In genomic region chr17:7263071-7263800, GRCh38 we compare ENCODE assay signal across 8 cellular contexts. TPM values are rescaled to one million over a fixed set of nuclear protein-coding genes. Genes with fewer than 3 reads are reported as not detected.
DNase-seq lines count a peak whose midpoint lies in the region; ATAC-seq and TF ChIP-seq lines count a peak whose summit lies in the region.

No MANE protein-coding gene starts in this region.

- 7 to 11% (median 10%) methylated on average over 19 of the region's 19 CpGs for WGBS in stomach, 5 donors

- TF ChIP-seq EP300 in stomach (IDR thresholded peaks at IDR 0.05), result no peak

- H3K9me3 Mint-ChIP-seq in activated T-cell treated with anti-CD3 and anti-CD28 coated beads, Interleukin-2, amount 50 U/mL, for 72 hours, result no peaks in the 10 kb centered on the region

- H3K4me3 ChIP-seq in stomach, result peak overlapping the region; percentile 41 to 60 (median 46)

- H3K4me3 Mint-ChIP-seq in activated T-cell treated with anti-CD3 and anti-CD28 coated beads, Interleukin-2, amount 50 U/mL, for 72 hours, result peak overlapping the region; percentile 58 to 82

- H3K27ac Mint-ChIP-seq in activated T-cell treated with anti-CD3 and anti-CD28 coated beads, Interleukin-2, amount 50 U/mL, for 72 hours, result no peak overlapping the region

- H3K9me3 ChIP-seq in stomach, result no peaks in the 10 kb centered on the region

- no peak for TF ChIP-seq POLR2A in stomach (IDR thresholded peaks at IDR 0.05)

- DNase-seq in Right ventricle myocardium superior, result peak; percentile 44
- no peak for DNase-seq in left ventricle myocardium superior
- no peak for DNase-seq in activated T-cell treated with anti-CD3 and anti-CD28 coated beads, Interleukin-2, amount 50 U/mL, for 72 hours
- DNase-seq in iPS-NIHi11 (ENCODE audit: low spot score), result peak; percentile 80
- DNase-seq in stomach, result no peak
- no peak for DNase-seq in GDM1 (lab: John Stamatoyannopoulos, UW)
- no peak for DNase-seq in DMS114 treated with DMSO at 0.1 percent for 48 hours (lab: John Stamatoyannopoulos, UW; ENCODE audit: unreplicated experiment)

- H3K36me3 Mint-ChIP-seq in activated T-cell treated with anti-CD3 and anti-CD28 coated beads, Interleukin-2, amount 50 U/mL, for 72 hours (ENCODE audit: insufficient read depth in 2 of 2), result peaks cover 0 to 3% of the 10 kb centered on the region in 2 donors

- ATAC-seq in Right ventricle myocardium superior (ENCODE audit: poor library complexity), result peak; percentile 24
- no peak for ATAC-seq in left ventricle myocardium superior
- ATAC-seq in activated T-cell treated with anti-CD3 and anti-CD28 coated beads, Interleukin-2, amount 50 U/mL, for 72 hours (replicated peaks in 1 of 2), result peak; percentile 16 to 27
- no peak for ATAC-seq in HG03139 (IDR thresholded peaks at IDR 0.05; ENCODE audit: unreplicated experiment)

- H3K4me1 Mint-ChIP-seq in activated T-cell treated with anti-CD3 and anti-CD28 coated beads, Interleukin-2, amount 50 U/mL, for 72 hours (ENCODE audit: low read depth), result peaks cover 40% of the 10 kb centered on the region

- TF ChIP-seq CTCF in stomach (IDR thresholded peaks at IDR 0.05), result no peak

- H3K36me3 ChIP-seq in stomach, result peaks cover 8 to 19% (median 17%) of the 10 kb centered on the region in 4 donors

- intact Hi-C loops in Right ventricle myocardium superior (cut with DNase I), result no loop called here
- intact Hi-C loops in left ventricle myocardium superior (cut with micrococcal nuclease), result no loop called here
- intact Hi-C loops in stomach (cut with DNase I; ENCODE audit: low total_unique reads), result no loop called here

- peaks cover 10 to 72% (median 52%) of the 10 kb centered on the region in 3 donors for H3K27me3 ChIP-seq in stomach

- H3K4me1 ChIP-seq in stomach, result peaks cover 31 to 51% (median 40%) of the 10 kb centered on the region in 4 donors

- peak overlapping the region in 2 of 5 donors; percentile 1 to 7 for H3K27ac ChIP-seq in stomach

- H3K27me3 Mint-ChIP-seq in activated T-cell treated with anti-CD3 and anti-CD28 coated beads, Interleukin-2, amount 50 U/mL, for 72 hours (ENCODE audit: low read depth), result peaks cover 21% of the 10 kb centered on the region

RNA-seq across cellular contexts. Expression of gene CLDN7, which starts 1.0 kb away (rescaled TPM):
- total RNA-seq in Right ventricle myocardium superior (0.94 TPM), left ventricle myocardium superior (1.8 TPM), stomach (100 to 1,000 TPM in 1 of 5 donors, 10 to 100 TPM in 2, 1 to 10 TPM in 2; 1.8 to 829 (median 17.4) TPM)
- 1 to 10 TPM; 1.9 to 3.1 TPM for total RNA-seq in activated T-cell treated with anti-CD3 and anti-CD28 coated beads, Interleukin-2, amount 50 U/mL, for 72 hours
- 100 to 1,000 TPM in 1 of 3 donors, 1 to 10 TPM in 2; 3.1 to 114 (median 9.9) TPM for polyA plus RNA-seq in stomach

RNA-seq across cellular contexts. Expression of gene ELP5, which starts 11.2 kb away (rescaled TPM):
- total RNA-seq in Right ventricle myocardium superior, result 71.6 TPM
- total RNA-seq in left ventricle myocardium superior, result 85.3 TPM
- total RNA-seq in activated T-cell treated with anti-CD3 and anti-CD28 coated beads, Interleukin-2, amount 50 U/mL, for 72 hours, result 10 to 100 TPM; 62.1 to 89.5 TPM
- 10 to 100 TPM in 3 of 5 donors, 1 to 10 TPM in 1, not detected in 1; 8.4 to 19.5 (median 13.6) TPM for total RNA-seq in stomach
- polyA plus RNA-seq in stomach, result 10 to 100 TPM; 24.4 to 45.2 (median 28.5) TPM

RNA-seq across cellular contexts. Expression of gene CTDNEP1, which starts 11.7 kb away (rescaled TPM):
- total RNA-seq in Right ventricle myocardium superior (109 TPM), left ventricle myocardium superior (122 TPM), stomach (10 to 100 TPM; 23.9 to 82.8 (median 54.0) TPM)
- total RNA-seq in activated T-cell treated with anti-CD3 and anti-CD28 coated beads, Interleukin-2, amount 50 U/mL, for 72 hours, result 100 to 1,000 TPM; 184 to 186 TPM
- polyA plus RNA-seq in stomach, result 10 to 100 TPM; 71.8 to 85.1 (median 75.9) TPM

RNA-seq across cellular contexts. Expression of gene SLC2A4, which starts 18.3 kb away (rescaled TPM):
- total RNA-seq in Right ventricle myocardium superior, result 141 TPM
- 170 TPM for total RNA-seq in left ventricle myocardium superior
- under 1 TPM; 0.07 to 0.17 TPM for total RNA-seq in activated T-cell treated with anti-CD3 and anti-CD28 coated beads, Interleukin-2, amount 50 U/mL, for 72 hours
- 10 to 100 TPM in 2 of 5 donors, 1 to 10 TPM in 3; 3.5 to 26.6 (median 7.0) TPM for total RNA-seq in stomach
- 10 to 100 TPM in 1 of 3 donors, 1 to 10 TPM in 1, under 1 TPM in 1; 0.92 to 15.9 (median 1.4) TPM for polyA plus RNA-seq in stomach

RNA-seq across cellular contexts. Expression of gene GABARAP, which starts 21.0 kb away (rescaled TPM):
- total RNA-seq in Right ventricle myocardium superior (432 TPM), left ventricle myocardium superior (456 TPM), stomach (100 to 1,000 TPM; 111 to 419 (median 206) TPM)
- total RNA-seq in activated T-cell treated with anti-CD3 and anti-CD28 coated beads, Interleukin-2, amount 50 U/mL, for 72 hours, result 100 to 1,000 TPM; 244 to 246 TPM
- 1,000 to 10,000 TPM in 1 of 3 donors, 100 to 1,000 TPM in 2; 773 to 1,252 (median 934) TPM for polyA plus RNA-seq in stomach

Comparison
In these comparisons a context has a peak if more than half of its experiments do, and no peak if none do; other contexts are left out.
1. ATAC-seq: peak in Right ventricle myocardium superior (single experiment) and activated T-cell treated with anti-CD3 and anti-CD28 coated beads, Interleukin-2, amount 50 U/mL, for 72 hours (2 of 2); none in left ventricle myocardium superior (single experiment) and HG03139 (single experiment).
2. DNase-seq: peak in Right ventricle myocardium superior (single experiment) and iPS-NIHi11 (single experiment); none in left ventricle myocardium superior (single experiment), activated T-cell treated with anti-CD3 and anti-CD28 coated beads, Interleukin-2, amount 50 U/mL, for 72 hours (0 of 2), stomach (single experiment), GDM1 (single experiment) and DMS114 treated with DMSO at 0.1 percent for 48 hours (single experiment).